ENCODE assay signal across 15 cellular contexts in genomic region chr6:124260337-124260736, GRCh38.
"Had no signal": no experiment of that assay in that cellular context is flagged by ENCODE, and none has a peak within 500 bp of the region (broad histone marks: within the 10 kb centered on the region; RNA-seq: fewer than 3 reads in every experiment).

No MANE protein-coding gene starts in this region.

- H3K4me2 ChIP-seq: smooth muscle cell had no signal

- H3K4me3 ChIP-seq: esophagus muscularis mucosa, gastrocnemius medialis, heart right ventricle, lung, smooth muscle cell had no signal

- H3K4me3 Mint-ChIP-seq: naive thymus-derived CD4-positive, alpha-beta T cell; nephron progenitor cell had no signal

- H3K9me3 Mint-ChIP-seq: nephron progenitor cell had no signal

- H3K9me3 ChIP-seq: esophagus muscularis mucosa, gastrocnemius medialis, heart right ventricle, neutrophil had no signal

- H3K36me3 ChIP-seq: esophagus muscularis mucosa, gastrocnemius medialis, heart right ventricle, neutrophil had no signal

- DNase-seq: effector memory CD4-positive, alpha-beta T cell; gastrocnemius medialis; heart right ventricle; left colon; left ventricle myocardium superior; naive thymus-derived CD4-positive, alpha-beta T cell; nephron progenitor cell; right cardiac atrium; stimulated activated CD4-positive, alpha-beta T cell treated with anti-CD3 and anti-CD28 coated beads, Interleukin-2, amount 100 ng/mL, for 48 hours; stimulated activated naive CD4-positive, alpha-beta T cell treated with Interleukin-2 at 50 U/mL for 16 hours had no signal

- H3K27ac Mint-ChIP-seq: naive thymus-derived CD4-positive, alpha-beta T cell; nephron progenitor cell had no signal

- H3K4me1 ChIP-seq: esophagus muscularis mucosa, gastrocnemius medialis, heart right ventricle had no signal

- H3K27me3 Mint-ChIP-seq: naive thymus-derived CD4-positive, alpha-beta T cell had no signal

- H3K27ac ChIP-seq: epithelial cell of prostate, esophagus muscularis mucosa, gastrocnemius medialis, heart right ventricle, neutrophil had no signal

- H3K4me1 Mint-ChIP-seq: naive thymus-derived CD4-positive, alpha-beta T cell; nephron progenitor cell had no signal

- ATAC-seq: gastrocnemius medialis; heart right ventricle; left colon; left ventricle myocardium superior; naive thymus-derived CD4-positive, alpha-beta T cell; right cardiac atrium had no signal

- H3K27me3 ChIP-seq: esophagus muscularis mucosa, gastrocnemius medialis, heart right ventricle, neutrophil had no signal

- H3K36me3 Mint-ChIP-seq: naive thymus-derived CD4-positive, alpha-beta T cell had no signal
